ENCODE assay signal across 23 cellular contexts in the genomic region with DNA sequence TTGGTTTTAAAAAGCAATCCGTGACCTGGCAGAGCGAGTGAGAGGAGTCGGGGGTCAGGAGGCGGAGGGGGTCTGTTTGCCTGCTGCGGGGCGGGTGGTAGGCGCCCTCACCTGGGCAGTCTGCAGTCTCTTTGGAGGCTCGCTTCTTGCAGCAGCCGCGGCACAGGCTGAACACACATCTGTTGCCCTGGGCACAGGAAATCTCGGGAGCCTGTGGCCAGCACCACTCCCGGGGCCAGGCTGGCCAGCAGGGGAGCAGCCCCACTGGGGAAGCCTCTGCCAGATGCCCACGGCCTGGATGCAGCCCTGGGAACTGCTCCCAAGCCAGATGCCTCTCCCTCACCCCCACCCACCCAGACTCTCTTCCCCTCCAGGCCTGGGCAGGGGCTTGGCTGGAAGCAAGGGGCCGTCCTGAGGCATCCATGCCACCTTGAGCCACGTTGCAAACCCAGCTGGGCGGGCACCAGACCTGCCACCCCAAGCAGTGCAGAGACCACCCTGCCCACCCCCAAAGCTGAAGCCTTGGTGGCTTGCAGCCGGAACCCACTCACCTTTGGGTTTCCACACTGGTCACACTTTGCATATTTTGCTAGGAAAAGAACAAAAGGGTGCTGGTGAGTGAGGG. TPM values are rescaled to one million over a fixed set of nuclear protein-coding genes. Genes with fewer than 3 reads are reported as not detected.
DNase-seq lines count a peak whose midpoint lies in the region; ATAC-seq and TF ChIP-seq lines count a peak whose summit lies in the region.
"Had no signal": no experiment of that assay in that cellular context is flagged by ENCODE, and none has a peak within 500 bp of the region (broad histone marks: within the 10 kb centered on the region; RNA-seq: fewer than 3 reads in every experiment).

No MANE protein-coding gene starts in this region.

- no peaks in the 10 kb centered on the region for H3F3A ChIP-seq in PC-3 (ENCODE audit: low read length, unreplicated experiment)

- H4K20me1 ChIP-seq in PC-3 (ENCODE audit: low read length) = no peaks in the 10 kb centered on the region

- no peak overlapping the region for H3K4me3 ChIP-seq in PC-3 (ENCODE audit: low read length)
- H3K4me3 ChIP-seq: breast epithelium, coronary artery, left lung had no signal

- intact Hi-C loops in PC-3 (cut with micrococcal nuclease) = no loop called here

- no peaks in the 10 kb centered on the region for H3K27me3 ChIP-seq in PC-3 (ENCODE audit: low read length)
- H3K27me3 ChIP-seq: breast epithelium, foreskin keratinocyte, left lung had no signal

- no peak for TF ChIP-seq CTCF in PC-3 (conservative IDR thresholded peaks at IDR 0.05; ENCODE audit: low read depth, low read length)

- ATAC-seq in PC-3 (peak; percentile 7; the same call in 1 of the 2 replicates), left lobe of liver (peak; percentile 9), HG02610 (IDR thresholded peaks at IDR 0.05; ENCODE audit: unreplicated experiment) (no peak)
- ATAC-seq: activated CD8-positive, alpha-beta T cell treated with anti-CD3 and anti-CD28 coated beads for 36 hours; esophagus mucosa; foreskin keratinocyte; left lung; stimulated activated naive CD8-positive, alpha-beta T cell treated with anti-CD3 and anti-CD28 coated beads, Interleukin-15, Interleukin-2, amounts not matched to agents 100 U/mL and 50 U/mL, for 24 hours had no signal

- peaks cover 1% of the 10 kb centered on the region; the same call in 1 of the 2 replicates for H3K4me1 ChIP-seq in PC-3 (ENCODE audit: insufficient read depth, low read length)
- H3K4me1 ChIP-seq: foreskin keratinocyte had no signal

- no peaks in the 10 kb centered on the region for H3K9me3 ChIP-seq in PC-3 (ENCODE audit: low read length)
- H3K9me3 ChIP-seq: breast epithelium, left lung had no signal

- peak; percentile 2 for DNase-seq in stimulated activated CD4-positive, alpha-beta T cell treated with anti-CD3 and anti-CD28 coated beads, Interleukin-4, amount 100 ng/mL, for 1 hour
- no peak for DNase-seq in stimulated activated CD4-positive, alpha-beta T cell treated with anti-CD3 and anti-CD28 coated beads, Interleukin-2, amount 100 ng/mL, for 24 hours
- no peak for DNase-seq in PC-3
- no peak for DNase-seq in left lobe of liver (ENCODE audit: low spot score)
- no peak for DNase-seq in CD1c-positive myeloid dendritic cell (ENCODE audit: extremely low spot score)
- no peak for DNase-seq in globus pallidus (ENCODE audit: low spot score)
- DNase-seq: activated CD8-positive, alpha-beta T cell treated with anti-CD3 and anti-CD28 coated beads for 36 hours; activated naive CD4-positive, alpha-beta T cell; amniotic stem cell; foreskin keratinocyte; naive B cell; NCI-H1694 treated with DMSO at 0.1 percent for 48 hours; NCI-H2227 treated with DMSO at 0.1 percent for 48 hours; NCI-H748 treated with DMSO at 0.1 percent for 48 hours; Right ventricle myocardium superior; small intestine; stimulated activated CD4-positive, alpha-beta T cell treated with anti-CD3 and anti-CD28 coated beads, Interleukin-4, amount 100 ng/mL, for 24 hours; stimulated activated naive CD8-positive, alpha-beta T cell treated with anti-CD3 and anti-CD28 coated beads, Interleukin-15, Interleukin-2, amounts not matched to agents 100 U/mL and 50 U/mL, for 24 hours had no signal

- peaks cover 11% of the 10 kb centered on the region for H3K79me2 ChIP-seq in PC-3 (ENCODE audit: low read length)

- no peak overlapping the region for H2AFZ ChIP-seq in PC-3 (ENCODE audit: low read length)

- no peak overlapping the region for H3K27ac ChIP-seq in PC-3 (ENCODE audit: low read length)
- H3K27ac ChIP-seq: breast epithelium, coronary artery, foreskin keratinocyte, left lung had no signal

- no TSS peak for BruUV-seq in PC-3 (replicated peaks; lab: Mats Ljungman, UMichigan)

- no peak overlapping the region for H3K4me2 ChIP-seq in PC-3 (ENCODE audit: low read length)

- POLR2A ChIA-PET in PC-3 (lab: Charles Lee; ENCODE audit: unreplicated experiment) = no interaction called here

- H3K36me3 ChIP-seq in PC-3 (ENCODE audit: low read depth, low read length) = peaks cover 55% of the 10 kb centered on the region

- no peaks in the 10 kb centered on the region for H3K9me2 ChIP-seq in PC-3 (replicated peaks; ENCODE audit: low read length)

- CTCF ChIA-PET in PC-3 (lab: Charles Lee) = interaction anchor here (0.6 kb wide), 1 partner anchor 198 kb away, joined by 3 read pairs; the partner anchor contains the start of gene P4HB

- H3K9ac ChIP-seq in PC-3 (ENCODE audit: low read length) = no peak overlapping the region

RNA-seq across cellular contexts. Expression of gene GPS1, which starts 6.6 kb away (rescaled TPM):
- total RNA-seq in PC-3 (2014; rRNA removed) = 240 and 287 TPM in 2 replicates
- 84.1 TPM for total RNA-seq in left lobe of liver

RNA-seq across cellular contexts. Expression of gene RFNG, which starts 6.7 kb away (rescaled TPM):
- total RNA-seq in PC-3 (2014; rRNA removed) (46.7 and 46.8 TPM in 2 replicates), left lobe of liver (45.8 TPM)

RNA-seq across cellular contexts. Expression of gene DUS1L, which starts 7.3 kb away (rescaled TPM):
- total RNA-seq in PC-3 (2014; rRNA removed) (205 and 262 TPM in 2 replicates), left lobe of liver (121 TPM)

RNA-seq across cellular contexts. Expression of gene DCXR, which starts 20.8 kb away (rescaled TPM):
- total RNA-seq in PC-3 (2014; rRNA removed) (135 and 142 TPM in 2 replicates), left lobe of liver (1,477 TPM)

RNA-seq across cellular contexts. Expression of gene RAC3, which starts 26.9 kb away (rescaled TPM):
- total RNA-seq in PC-3 (2014; rRNA removed) (46.8 and 52.2 TPM in 2 replicates), left lobe of liver (8.7 TPM)
